1 cellular context compared by ENCODE assay signal in genomic region chr19:40884187-40884931, GRCh38.
TF ChIP-seq lines count a peak whose summit lies in the region.

No MANE protein-coding gene starts in this region.

TF ChIP-seq in HEK293, 187 proteins besides CTCF, POLR2A, EP300 and RAD21:
- TF ChIP-seq SCRT2 (tag by site-specific recombination; IDR thresholded peaks at IDR 0.05): peak; percentile 58
TF ChIP-seq in HEK293: peak in this region for 1; not testable (repeated sequence) for 186.
